Comparison of ENCODE assay signal across 1 cellular context in genomic region chr5:173333900-173334685, GRCh38.
TF ChIP-seq lines count a peak whose summit lies in the region.

No MANE protein-coding gene starts in this region.

TF ChIP-seq in K562, 482 proteins besides CTCF, POLR2A, EP300 and RAD21 (continued from another document):
- TF ChIP-seq MGA (IDR thresholded peaks at IDR 0.05): no peak
- TF ChIP-seq XRCC4 (IDR thresholded peaks at IDR 0.05; ENCODE audit: extremely low read depth, insufficient read depth, insufficient read length): no peak
- TF ChIP-seq ZNF140 (CRISPR knock-in tag; IDR thresholded peaks at IDR 0.05): no peak
- peak; percentile 87 for TF ChIP-seq ATF3 (IDR thresholded peaks at IDR 0.05)
- no peak for TF ChIP-seq ATF3 (CRISPR knock-in tag; conservative IDR thresholded peaks at IDR 0.05)
- TF ChIP-seq NRF1 (conservative IDR thresholded peaks at IDR 0.05 in 1 of 2, IDR thresholded peaks at IDR 0.05 in 1 of 2): no peak
